In genomic region chr10:72407471-72407870, GRCh38 we compare ENCODE assay signal across 1 cellular context.
TF ChIP-seq lines count a peak whose summit lies in the region.

No MANE protein-coding gene starts in this region.

TF ChIP-seq in HepG2, 621 proteins besides CTCF, POLR2A, EP300 and RAD21:
- no peak for TF ChIP-seq EEA1 (CRISPR knock-in tag; IDR thresholded peaks at IDR 0.05; ENCODE audit: borderline replicate concordance)
- no peak for TF ChIP-seq HHEX (CRISPR knock-in tag; IDR thresholded peaks at IDR 0.05)
- no peak for TF ChIP-seq JUNB (CRISPR knock-in tag; IDR thresholded peaks at IDR 0.05; ENCODE audit: borderline replicate concordance)
- TF ChIP-seq ZNF468 (CRISPR knock-in tag; IDR thresholded peaks at IDR 0.05): no peak
- TF ChIP-seq NFE2L2 (IDR thresholded peaks at IDR 0.05; ENCODE audit: low read length): no peak
- no peak for TF ChIP-seq AFF4 (CRISPR knock-in tag; IDR thresholded peaks at IDR 0.05)
- TF ChIP-seq ZNF589 (CRISPR knock-in tag; conservative IDR thresholded peaks at IDR 0.05): no peak
- no peak for TF ChIP-seq SMC3 (IDR thresholded peaks at IDR 0.05; ENCODE audit: low read length)
- TF ChIP-seq GLI4 (CRISPR knock-in tag; IDR thresholded peaks at IDR 0.05; ENCODE audit: borderline replicate concordance): no peak
- TF ChIP-seq KDM2A (CRISPR knock-in tag; IDR thresholded peaks at IDR 0.05; ENCODE audit: borderline replicate concordance, low read depth): no peak
- no peak for TF ChIP-seq HNF1B (CRISPR knock-in tag; IDR thresholded peaks at IDR 0.05)
- no peak for TF ChIP-seq ZNF44 (CRISPR knock-in tag; IDR thresholded peaks at IDR 0.05)
- no peak for TF ChIP-seq ZNF558 (CRISPR knock-in tag; IDR thresholded peaks at IDR 0.05; ENCODE audit: borderline replicate concordance)
- TF ChIP-seq SMAD9 (CRISPR knock-in tag; IDR thresholded peaks at IDR 0.05): no peak
- TF ChIP-seq IKZF4 (CRISPR knock-in tag; IDR thresholded peaks at IDR 0.05; ENCODE audit: borderline replicate concordance, low read depth, not compliant biosample characterization): no peak
- no peak for TF ChIP-seq CEBPZ (IDR thresholded peaks at IDR 0.05; ENCODE audit: low read length)
- TF ChIP-seq ZNF451 (CRISPR knock-in tag; IDR thresholded peaks at IDR 0.05): no peak
- TF ChIP-seq ATM (IDR thresholded peaks at IDR 0.05; ENCODE audit: borderline replicate concordance): no peak
- TF ChIP-seq SOX6 (IDR thresholded peaks at IDR 0.05): no peak
- TF ChIP-seq SOX6 (CRISPR knock-in tag; IDR thresholded peaks at IDR 0.05): no peak
